8 cellular contexts compared by ENCODE assay signal in the genomic region with DNA sequence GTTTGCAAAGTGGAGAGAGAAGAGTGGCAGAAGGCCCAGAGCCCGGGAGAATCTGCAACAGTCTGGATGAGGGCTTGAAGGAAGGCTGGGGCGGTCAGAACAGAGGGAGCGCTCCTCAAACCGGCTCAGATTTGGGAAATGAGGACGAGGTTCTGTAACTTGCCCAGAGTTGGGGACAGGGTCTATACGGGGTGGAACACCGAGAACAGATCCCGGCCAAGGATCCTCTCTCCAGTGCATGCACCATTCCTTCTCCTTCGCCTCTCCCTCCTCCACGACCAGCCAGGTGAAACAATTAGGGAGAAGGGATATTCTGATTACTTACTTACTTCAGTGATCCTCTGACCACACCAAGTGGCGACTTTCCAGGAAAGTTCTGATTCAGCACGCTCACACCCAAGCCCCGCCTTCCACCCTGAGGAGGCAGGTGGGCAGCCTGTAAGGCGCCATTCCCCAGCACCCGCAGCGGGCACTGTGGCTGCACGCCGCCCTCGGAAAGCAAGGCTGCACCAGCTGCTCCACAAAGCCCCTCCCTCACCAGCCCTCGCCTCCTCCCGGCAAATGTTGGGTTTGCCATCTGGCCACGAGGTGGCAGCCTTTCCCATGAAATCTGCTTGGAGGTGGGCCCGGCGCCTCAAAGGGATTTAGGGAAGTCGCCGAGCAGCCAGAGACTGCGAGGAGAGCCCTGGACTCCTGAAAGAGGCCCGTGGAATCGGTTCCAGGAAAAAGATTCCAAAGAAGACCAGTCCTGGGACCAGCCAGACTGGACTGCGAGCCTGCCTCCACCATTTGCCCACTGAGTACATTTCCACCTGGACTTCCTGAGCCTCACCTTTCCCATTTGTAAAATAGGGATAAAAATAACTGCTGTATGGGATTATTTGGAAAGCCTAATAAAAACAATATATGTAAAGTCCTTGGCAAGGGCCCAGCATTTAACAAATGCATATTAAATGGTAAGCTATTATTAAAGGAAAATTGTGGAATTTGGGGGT. TPM values are rescaled to one million over a fixed set of nuclear protein-coding genes. Genes with fewer than 3 reads are reported as not detected.
DNase-seq lines count a peak whose midpoint lies in the region; ATAC-seq and TF ChIP-seq lines count a peak whose summit lies in the region.

No MANE protein-coding gene starts in this region.

- H3K9me3 ChIP-seq in IMR-90 (ENCODE audit: control insufficient read depth, insufficient read depth, low read length) (no peaks in the 10 kb centered on the region), OCI-LY7 (ENCODE audit: low read length) (no peaks in the 10 kb centered on the region)

- DNase-seq in DMS153 treated with DMSO at 0.1 percent for 48 hours (lab: John Stamatoyannopoulos, UW; ENCODE audit: unreplicated experiment) (peak; percentile 16), IMR-90 (peak; percentile 82), OCI-LY7 (ENCODE audit: low spot score) (peak; percentile 69), fibroblast of gingiva (ENCODE audit: low read depth) (peak; percentile 68), naive B cell (peak; percentile 8)
- DNase-seq in activated T-cell treated with anti-CD3 and anti-CD28 coated beads, Interleukin-2, amount 50 U/mL, for 24 hours, result peak; percentile 85
- peak; percentile 17 to 46 for DNase-seq in stimulated activated CD8-positive, alpha-beta memory T cell treated with anti-CD3 and anti-CD28 coated beads, Interleukin-7, amount 100 ng/mL, for 4 hours (ENCODE audit: low read depth in 2 of 2)

- CTCF ChIA-PET in IMR-90 (lab: Yijun Ruan, JAX), result interaction anchor here (0.6 to 2.1 kb wide), 6 partner anchors 10 to 246 kb away, joined by 3 to 6 read pairs (median 4); no protein-coding TSS in a partner anchor
- CTCF ChIA-PET in OCI-LY7 (lab: Charles Lee; ENCODE audit: unreplicated experiment), result no interaction called here

- H2AK5ac ChIP-seq in IMR-90 (ENCODE audit: low read depth, low read length), result no peak overlapping the region

- peaks cover 18% of the 10 kb centered on the region for H3K27me3 Mint-ChIP-seq in activated T-cell treated with anti-CD3 and anti-CD28 coated beads, Interleukin-2, amount 50 U/mL, for 24 hours
- peaks cover 22 to 31% (median 24%) of the 10 kb centered on the region in 3 donors for H3K27me3 Mint-ChIP-seq in naive B cell

- peak overlapping the region; percentile 55; the same call in 1 of the 3 replicates for H2BK15ac ChIP-seq in IMR-90 (ENCODE audit: low read depth, low read length)

- H3K9me2 ChIP-seq in OCI-LY7 (ENCODE audit: insufficient read depth, low read length), result no peaks in the 10 kb centered on the region

- POLR2A ChIA-PET in IMR-90 (lab: Charles Lee; ENCODE audit: unreplicated experiment) (no interaction called here), OCI-LY7 (lab: Charles Lee) (interaction anchor here (1.0 kb wide), 1 partner anchor 13 kb away, joined by 4 read pairs; no protein-coding TSS in a partner anchor)

- H2AFZ ChIP-seq in IMR-90 (replicated peaks; ENCODE audit: low read length, poor library complexity), result peak overlapping the region; percentile 93
- no peak overlapping the region for H2AFZ ChIP-seq in OCI-LY7 (ENCODE audit: low read length)

- H3K36me3 Mint-ChIP-seq in activated T-cell treated with anti-CD3 and anti-CD28 coated beads, Interleukin-2, amount 50 U/mL, for 24 hours (ENCODE audit: low read depth), result no peaks in the 10 kb centered on the region
- no peaks in the 10 kb centered on the region for H3K36me3 Mint-ChIP-seq in naive B cell

- H3K27ac Mint-ChIP-seq in activated T-cell treated with anti-CD3 and anti-CD28 coated beads, Interleukin-2, amount 50 U/mL, for 24 hours, result no peak overlapping the region
- H3K27ac Mint-ChIP-seq in naive B cell, result peak overlapping the region in 1 of 6 donors; percentile 2

- H4K8ac ChIP-seq in IMR-90 (ENCODE audit: low read depth in 2 of 2, low read length in 2 of 2), result peak overlapping the region; percentile 53 to 90; a peak in 3 of 4 replicates

- H2BK5ac ChIP-seq in IMR-90 (ENCODE audit: low read depth, low read length, poor library complexity, severe bottlenecking), result no peak overlapping the region

- H3K27ac ChIP-seq in IMR-90 (ENCODE audit: insufficient read depth, low read length) (no peak overlapping the region), OCI-LY7 (ENCODE audit: low read depth, low read length, poor library complexity, severe bottlenecking) (no peak overlapping the region)

- peak; percentile 92 for TF ChIP-seq CTCF in IMR-90 (conservative IDR thresholded peaks at IDR 0.05; ENCODE audit: low read depth, low read length)
- TF ChIP-seq CTCF in OCI-LY7 (conservative IDR thresholded peaks at IDR 0.05; ENCODE audit: low read length), result peak; percentile 85

- intact Hi-C loops in IMR-90 (cut with micrococcal nuclease), result loop anchor here (1.0 to 5.0 kb wide), 9 partner anchors 46 to 1033 kb away; a partner anchor contains a TSS
- intact Hi-C loops in OCI-LY7 (cut with micrococcal nuclease; ENCODE audit: unreplicated experiment), result loop anchor here (1.0 to 2.0 kb wide), 2 partner anchors 218 to 1033 kb away; a partner anchor contains a TSS

- in situ Hi-C loops in IMR-90 (cut with MboI; ENCODE audit: low sequenced_read_pairs), result loop anchor here (25.0 kb wide), 2 partner anchors 543 to 1018 kb away; no protein-coding TSS in a partner anchor

- peak; percentile 93 for ATAC-seq in GM21619 (IDR thresholded peaks at IDR 0.05; ENCODE audit: unreplicated experiment)
- peak; percentile 95 for ATAC-seq in IMR-90 (ENCODE audit: low read depth)
- peak; percentile 25 to 41 for ATAC-seq in naive B cell (ENCODE audit: low read depth in 2 of 2)

- H4K20me1 ChIP-seq in IMR-90 (ENCODE audit: insufficient read depth, low read length) (no peaks in the 10 kb centered on the region), OCI-LY7 (ENCODE audit: insufficient read depth, low read length) (no peaks in the 10 kb centered on the region)

- H3K9me3 Mint-ChIP-seq in activated T-cell treated with anti-CD3 and anti-CD28 coated beads, Interleukin-2, amount 50 U/mL, for 24 hours, result no peaks in the 10 kb centered on the region
- peaks cover 0 to 3% (median 0%) of the 10 kb centered on the region in 7 donors for H3K9me3 Mint-ChIP-seq in naive B cell

- H3K56ac ChIP-seq in IMR-90 (ENCODE audit: extremely low read depth, insufficient read depth, low read length), result peak overlapping the region; percentile 44; the same call in 1 of the 2 replicates

- peak overlapping the region; percentile 59 for H3K9ac ChIP-seq in IMR-90 (ENCODE audit: low read depth, low read length)

- peak overlapping the region; percentile 38 for H3K4me3 ChIP-seq in IMR-90 (ENCODE audit: insufficient read depth, low read depth, low read length)
- no peak overlapping the region for H3K4me3 ChIP-seq in OCI-LY7 (ENCODE audit: low read depth, low read length, poor library complexity, severe bottlenecking)

- H3K79me1 ChIP-seq in IMR-90 (ENCODE audit: low read depth in 1 of 2, low read length in 2 of 2), result no peaks in the 10 kb centered on the region

- no peaks in the 10 kb centered on the region for H3K36me3 ChIP-seq in IMR-90 (ENCODE audit: control insufficient read depth, insufficient read depth, low read length)
- no peaks in the 10 kb centered on the region for H3K36me3 ChIP-seq in OCI-LY7 (ENCODE audit: insufficient read depth, low read length)

- peak; percentile 97 for TF ChIP-seq RAD21 in IMR-90 (IDR thresholded peaks at IDR 0.05; ENCODE audit: low read length)

- no TSS peak for BruUV-seq in IMR-90 (replicated peaks; lab: Mats Ljungman, UMichigan)
- no TSS peak for BruUV-seq in OCI-LY7 (replicated peaks; lab: Mats Ljungman, UMichigan)

- peak overlapping the region; percentile 70 for H3K23ac ChIP-seq in IMR-90 (ENCODE audit: low read depth, low read length)

- peak overlapping the region; percentile 85 for H2BK20ac ChIP-seq in IMR-90 (ENCODE audit: low read depth, low read length)

- peak overlapping the region; percentile 89 for H3K14ac ChIP-seq in IMR-90 (replicated peaks; ENCODE audit: low read depth, low read length)

- H3K4me1 ChIP-seq in IMR-90 (ENCODE audit: control insufficient read depth, insufficient read depth, low read length) (peaks cover 2% of the 10 kb centered on the region; the same call in 1 of the 2 replicates), OCI-LY7 (ENCODE audit: insufficient read depth, low read length, poor library complexity, severe bottlenecking) (no peaks in the 10 kb centered on the region)

- H2AK9ac ChIP-seq in IMR-90 (replicated peaks; ENCODE audit: low read depth, low read length, poor library complexity), result peak overlapping the region; percentile 75

- H3K9me1 ChIP-seq in IMR-90 (ENCODE audit: insufficient read depth, low read length), result peaks cover 4% of the 10 kb centered on the region; the same call in 1 of the 2 replicates

- peak overlapping the region; percentile 47; the same call in 1 of the 2 replicates for H4K5ac ChIP-seq in IMR-90 (ENCODE audit: low read depth, low read length)

- H3K4me1 Mint-ChIP-seq in activated T-cell treated with anti-CD3 and anti-CD28 coated beads, Interleukin-2, amount 50 U/mL, for 24 hours (ENCODE audit: low read depth), result peaks cover 26% of the 10 kb centered on the region
- H3K4me1 Mint-ChIP-seq in naive B cell, result peaks cover 0 to 16% (median 8%) of the 10 kb centered on the region in 3 donors

- dilution Hi-C loops in IMR-90 (cut with HindIII; ENCODE audit: low sequenced_read_pairs, unreplicated experiment), result no loop called here

- H4K91ac ChIP-seq in IMR-90 (ENCODE audit: insufficient read depth, low read depth, low read length), result no peak overlapping the region

- peak overlapping the region; percentile 90 for H2BK120ac ChIP-seq in IMR-90 (ENCODE audit: low read depth, low read length)

- peak overlapping the region; percentile 88 for H3K4me2 ChIP-seq in IMR-90 (ENCODE audit: low read depth, low read length)
- peak overlapping the region; percentile 37; the same call in 1 of the 2 replicates for H3K4me2 ChIP-seq in OCI-LY7 (ENCODE audit: low read length)

- peak overlapping the region; percentile 61 for H3K4me3 Mint-ChIP-seq in activated T-cell treated with anti-CD3 and anti-CD28 coated beads, Interleukin-2, amount 50 U/mL, for 24 hours
- peak overlapping the region in 1 of 8 donors; percentile 39 for H3K4me3 Mint-ChIP-seq in naive B cell

- H3K4ac ChIP-seq in IMR-90 (ENCODE audit: low read depth, low read length), result peak overlapping the region; percentile 57; the same call in 1 of the 2 replicates

- no peak overlapping the region for H3K18ac ChIP-seq in IMR-90 (ENCODE audit: low read depth, low read length)

- H3K79me2 ChIP-seq in OCI-LY7 (ENCODE audit: insufficient read depth, low read depth, low read length), result no peaks in the 10 kb centered on the region

- WGBS in IMR-90 (ENCODE audit: extremely low coverage in 2 of 2, insufficient read length in 1 of 2), 2 experiments, result 3% methylated on average over 12 of the region's 30 CpGs; no CpG with 5 or more reads in 1 of the 2 experiments

- 0 out of 2 replicates have a peak, but pooled peaks have one; percentile 45 for TF ChIP-seq POLR2A in IMR-90 (IDR thresholded peaks at IDR 0.05; ENCODE audit: low read depth, low read length)

- no peaks in the 10 kb centered on the region; the same call in 1 of the 2 replicates for H3K27me3 ChIP-seq in IMR-90 (ENCODE audit: control insufficient read depth, insufficient read depth, low read length)

RNA-seq across cellular contexts. Expression of a gene that starts 22.2 kb away (rescaled TPM):
- total RNA-seq in IMR-90 (2012; rRNA removed) (9.1 and 10.3 TPM in 2 replicates), OCI-LY7 (2022) (not detected in 2 replicates)
- polyA plus RNA-seq in IMR-90 (2012; rRNA removed) (10.1 and 10.3 TPM in 2 replicates), naive B cell (ENCODE audit: low read depth in 6 of 6) (under 1 TPM in 1 of 6 donors, not detected in 5; 0.45 TPM)
- 6.8 TPM in 2 replicates for polyA plus RNA-seq in IMR-90 (2012; cell fraction: cytosol; rRNA removed)
- polyA plus RNA-seq in IMR-90 (2012; cell fraction: nucleus; rRNA removed; ENCODE audit: low replicate concordance), result 5.9 and 8.3 TPM in 2 replicates
- total RNA-seq in OCI-LY7 (2014; rRNA removed; shearing (Covaris generic)), result not detected in 2 replicates

Comparison
In these comparisons a context has a peak if more than half of its experiments do, and no peak if none do; other contexts are left out.
1. DNase-seq: peak in every context shown above with its lines; median percentile 85 in activated T-cell treated with anti-CD3 and anti-CD28 coated beads, Interleukin-2, amount 50 U/mL, for 24 hours; 82 in IMR-90; 69 in OCI-LY7; 68 in fibroblast of gingiva; 32 in stimulated activated CD8-positive, alpha-beta memory T cell treated with anti-CD3 and anti-CD28 coated beads, Interleukin-7, amount 100 ng/mL, for 4 hours; 16 in DMS153 treated with DMSO at 0.1 percent for 48 hours; 8 in naive B cell.
2. ATAC-seq: peak in every context shown above with its lines; median percentile 95 in IMR-90; 93 in GM21619; 33 in naive B cell.
3. RNA of a gene that starts 22.2 kb away (total RNA-seq): 9.1 to 10.3 TPM in IMR-90; not detected in OCI-LY7; every median in the first group is over 10 times any median in the second.